ENCODE assay signal across 1 cellular context in the genomic region with DNA sequence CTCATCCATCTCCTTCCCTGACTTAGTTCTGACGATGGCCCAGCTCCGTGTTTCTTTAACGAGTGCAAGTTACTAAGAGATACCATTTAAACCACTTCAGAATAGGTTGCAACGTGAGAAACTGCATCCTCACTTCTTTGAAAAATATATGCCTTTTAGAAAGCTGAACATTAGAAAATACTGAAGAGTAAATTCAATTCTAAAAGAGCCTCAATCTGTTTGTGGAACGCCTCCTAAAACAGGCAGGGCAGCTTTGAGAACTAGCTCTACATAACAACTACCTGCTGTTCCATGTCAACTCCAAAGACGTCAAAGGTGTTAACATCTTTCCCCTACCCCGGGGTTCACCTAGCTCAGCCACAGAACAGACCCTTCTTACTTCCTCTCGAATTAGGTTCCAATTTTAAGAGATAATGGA.
TF ChIP-seq lines count a peak whose summit lies in the region.

No MANE protein-coding gene starts in this region.

TF ChIP-seq in H1, 55 proteins besides CTCF, POLR2A, EP300 and RAD21:
- TF ChIP-seq, protein P1, sequence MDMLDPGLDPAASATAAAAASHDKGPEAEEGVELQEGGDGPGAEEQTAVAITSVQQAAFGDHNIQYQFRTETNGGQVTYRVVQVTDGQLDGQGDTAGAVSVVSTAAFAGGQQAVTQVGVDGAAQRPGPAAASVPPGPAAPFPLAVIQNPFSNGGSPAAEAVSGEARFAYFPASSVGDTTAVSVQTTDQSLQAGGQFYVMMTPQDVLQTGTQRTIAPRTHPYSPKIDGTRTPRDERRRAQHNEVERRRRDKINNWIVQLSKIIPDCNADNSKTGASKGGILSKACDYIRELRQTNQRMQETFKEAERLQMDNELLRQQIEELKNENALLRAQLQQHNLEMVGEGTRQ (IDR thresholded peaks at IDR 0.05; ENCODE audit: low read length): no peak
- TF ChIP-seq CEBPB (IDR thresholded peaks at IDR 0.05; ENCODE audit: low read depth, low read length): no peak
- TF ChIP-seq TCF12 (IDR thresholded peaks at IDR 0.05; ENCODE audit: low read depth, low read length): no peak
- TF ChIP-seq SP4 (IDR thresholded peaks at IDR 0.05; ENCODE audit: low read length): no peak
- TF ChIP-seq, protein P2, sequence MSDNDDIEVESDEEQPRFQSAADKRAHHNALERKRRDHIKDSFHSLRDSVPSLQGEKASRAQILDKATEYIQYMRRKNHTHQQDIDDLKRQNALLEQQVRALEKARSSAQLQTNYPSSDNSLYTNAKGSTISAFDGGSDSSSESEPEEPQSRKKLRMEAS (IDR thresholded peaks at IDR 0.05): peak; percentile 49; the same call in 1 of the 2 replicates
- TF ChIP-seq GTF2F1 (IDR thresholded peaks at IDR 0.05; ENCODE audit: borderline replicate concordance, low read depth, low read length): no peak
- TF ChIP-seq, protein P3, sequence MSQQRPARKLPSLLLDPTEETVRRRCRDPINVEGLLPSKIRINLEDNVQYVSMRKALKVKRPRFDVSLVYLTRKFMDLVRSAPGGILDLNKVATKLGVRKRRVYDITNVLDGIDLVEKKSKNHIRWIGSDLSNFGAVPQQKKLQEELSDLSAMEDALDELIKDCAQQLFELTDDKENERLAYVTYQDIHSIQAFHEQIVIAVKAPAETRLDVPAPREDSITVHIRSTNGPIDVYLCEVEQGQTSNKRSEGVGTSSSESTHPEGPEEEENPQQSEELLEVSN (IDR thresholded peaks at IDR 0.05): peak; percentile 60; the same call in 1 of the 2 replicates
